8 cellular contexts compared by ENCODE assay signal in the genomic region with DNA sequence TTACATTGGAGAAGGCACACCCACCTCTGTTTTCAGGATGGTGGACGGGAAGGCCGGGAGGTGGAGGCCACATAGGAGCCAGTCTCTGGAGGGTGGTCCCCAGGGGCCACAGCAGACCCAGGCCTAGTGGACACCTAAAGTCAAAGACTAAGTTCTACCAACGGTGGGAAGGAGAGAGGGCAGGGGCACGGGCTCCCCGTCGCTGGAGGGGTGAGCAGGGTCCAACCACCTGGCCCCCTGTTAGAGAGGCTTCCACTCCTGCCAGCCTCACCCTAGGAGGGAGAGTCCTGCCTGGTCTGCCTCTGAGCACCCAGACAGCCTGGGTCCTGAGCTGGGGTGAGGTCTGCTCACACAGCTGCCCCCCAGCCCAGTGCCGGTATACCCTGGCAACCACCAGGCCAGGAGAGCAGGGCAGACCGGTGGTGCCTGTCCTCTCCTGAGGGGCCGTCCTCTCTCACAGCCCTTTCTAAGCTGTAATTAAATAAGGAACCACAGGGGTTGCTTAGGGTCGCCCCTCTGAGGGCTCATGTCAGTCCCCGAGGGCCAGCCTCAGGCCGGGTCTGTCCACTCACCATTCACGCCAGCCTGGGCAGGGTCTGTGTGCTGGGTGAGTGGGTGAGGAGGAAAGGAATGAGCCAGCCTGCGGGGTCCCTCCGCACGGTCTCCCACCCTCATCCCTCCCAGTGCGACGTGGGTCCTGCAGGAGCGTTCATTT. TPM values are rescaled to one million over a fixed set of nuclear protein-coding genes. Genes with fewer than 3 reads are reported as not detected.
A peak's percentile ranks its signal among the peaks of the same experiment; 100 is the strongest.
DNase-seq lines count a peak whose midpoint lies in the region; ATAC-seq and TF ChIP-seq lines count a peak whose summit lies in the region.

No MANE protein-coding gene starts in this region.

- H3K27ac ChIP-seq in RWPE1, result peak overlapping the region; percentile 100
- peak overlapping the region in 3 of 4 donors; percentile 82 to 90 (median 85) for H3K27ac ChIP-seq in sigmoid colon

- 83 to 87% methylated on average over 19 of the region's 19 CpGs for WGBS in sigmoid colon, 2 donors

- peaks cover 0 to 17% (median 0%) of the 10 kb centered on the region in 4 donors for H3K36me3 ChIP-seq in sigmoid colon

- no peaks in the 10 kb centered on the region for H3K9me3 ChIP-seq in sigmoid colon

- peaks cover 0 to 91% (median 89%) of the 10 kb centered on the region in 4 donors for H3K4me1 ChIP-seq in sigmoid colon

- peak overlapping the region; percentile 64 for H3K4me3 Mint-ChIP-seq in Calu3 (ENCODE audit: low read depth, unreplicated experiment)
- H3K4me3 Mint-ChIP-seq in effector memory CD8-positive, alpha-beta T cell, result peak overlapping the region; percentile 68 to 74

- H3K27ac Mint-ChIP-seq in Calu3 (ENCODE audit: unreplicated experiment), result no peak overlapping the region
- H3K27ac Mint-ChIP-seq in effector memory CD8-positive, alpha-beta T cell, result no peak overlapping the region

- no peak for TF ChIP-seq POLR2A in sigmoid colon (IDR thresholded peaks at IDR 0.05)

- H3K9me3 Mint-ChIP-seq in Calu3 (ENCODE audit: low read depth, unreplicated experiment), result no peaks in the 10 kb centered on the region
- no peaks in the 10 kb centered on the region for H3K9me3 Mint-ChIP-seq in effector memory CD8-positive, alpha-beta T cell

- peaks cover 78% of the 10 kb centered on the region for H3K36me3 Mint-ChIP-seq in Calu3 (ENCODE audit: insufficient read depth, unreplicated experiment)
- H3K36me3 Mint-ChIP-seq in effector memory CD8-positive, alpha-beta T cell (ENCODE audit: insufficient read depth), result peaks cover 7% of the 10 kb centered on the region

- no peak for TF ChIP-seq CTCF in Calu3 (IDR thresholded peaks at IDR 0.05; ENCODE audit: unreplicated experiment)
- no peak for TF ChIP-seq CTCF in RWPE1 (conservative IDR thresholded peaks at IDR 0.05; ENCODE audit: low read depth)
- TF ChIP-seq CTCF in sigmoid colon (IDR thresholded peaks at IDR 0.05), result no peak

- ATAC-seq in effector memory CD8-positive, alpha-beta T cell (replicated peaks), result no peak
- no peak for ATAC-seq in GM21515 (IDR thresholded peaks at IDR 0.05; ENCODE audit: unreplicated experiment)

- intact Hi-C loops in Calu3 (cut with micrococcal nuclease; ENCODE audit: unreplicated experiment), result no loop called here
- intact Hi-C loops in sigmoid colon (cut with DNase I), result no loop called here

- H3K4me1 Mint-ChIP-seq in Calu3 (ENCODE audit: low read depth, unreplicated experiment), result peaks cover 36% of the 10 kb centered on the region
- peaks cover 15 to 32% of the 10 kb centered on the region in 2 donors for H3K4me1 Mint-ChIP-seq in effector memory CD8-positive, alpha-beta T cell (ENCODE audit: low read depth in 2 of 2)

- no peaks in the 10 kb centered on the region for H3K27me3 Mint-ChIP-seq in Calu3 (ENCODE audit: unreplicated experiment)
- H3K27me3 Mint-ChIP-seq in effector memory CD8-positive, alpha-beta T cell, result no peaks in the 10 kb centered on the region

- no peaks in the 10 kb centered on the region for H3K27me3 ChIP-seq in sigmoid colon

- peak overlapping the region in 2 of 4 donors; percentile 9 to 95 for H3K4me3 ChIP-seq in sigmoid colon

- CTCF ChIA-PET in Calu3 (lab: Charles Lee) (interaction anchor here (0.8 to 1.4 kb wide), 2 partner anchors 10 to 26 kb away, joined by 3 to 7 read pairs; no protein-coding TSS in a partner anchor), RWPE1 (lab: Yijun Ruan, JAX) (interaction anchor here (0.7 kb wide), 1 partner anchor 47 kb away, joined by 4 read pairs; no protein-coding TSS in a partner anchor)

- POLR2A ChIA-PET in RWPE1 (lab: Yijun Ruan, JAX; ENCODE audit: low non-redundant PET), result no interaction called here

- no TSS peak for BruUV-seq in Calu3 (replicated peaks; lab: Mats Ljungman, UMichigan)

- DNase-seq in Calu3 (no peak), RWPE1 (ENCODE audit: low spot score) (no peak), sigmoid colon (no peak), T-helper 9 cell (no peak), D341Med (ENCODE audit: low spot score) (no peak), mucosa of gallbladder (ENCODE audit: low spot score) (no peak)
- DNase-seq in effector memory CD8-positive, alpha-beta T cell, result no peak

- TF ChIP-seq EP300 in sigmoid colon (IDR thresholded peaks at IDR 0.05), result no peak

RNA-seq across cellular contexts. Expression of a gene that starts 2.3 kb away (rescaled TPM):
- total RNA-seq in Calu3 (2022) (208 and 220 TPM in 2 replicates), sigmoid colon (10 to 100 TPM; 26.3 to 67.0 (median 30.3) TPM), mucosa of gallbladder (306 TPM)
- 100 to 1,000 TPM; 127 to 169 (median 130) TPM for polyA plus RNA-seq in sigmoid colon

RNA-seq across cellular contexts. Expression of a gene that starts 32.3 kb away (rescaled TPM):
- 8.6 and 10.0 TPM in 2 replicates for total RNA-seq in Calu3 (2022)
- 10 to 100 TPM in 1 of 4 donors, 1 to 10 TPM in 3; 2.0 to 10.2 (median 7.3) TPM for total RNA-seq in sigmoid colon
- 1 to 10 TPM; 3.5 to 6.6 (median 4.1) TPM for polyA plus RNA-seq in sigmoid colon
- 49.3 TPM for total RNA-seq in mucosa of gallbladder
